ENCODE assay signal across 13 cellular contexts in genomic region chr7:74372511-74373111, GRCh38.
DNase-seq lines count a peak whose midpoint lies in the region; ATAC-seq lines count a peak whose summit lies in the region.
"Had no signal": no experiment of that assay in that cellular context is flagged by ENCODE, and none has a peak within 500 bp of the region (broad histone marks: within the 10 kb centered on the region; RNA-seq: fewer than 3 reads in every experiment).

No MANE protein-coding gene starts in this region.

- ATAC-seq in activated naive CD8-positive, alpha-beta T cell treated with anti-CD3 and anti-CD28 coated beads, Interleukin-2, amount 10 ng/mL, durations not matched to agents 7 days and 5 days (ENCODE audit: low read depth), result peak; percentile 42
- peak; percentile 61 for ATAC-seq in Right ventricle myocardium superior (ENCODE audit: poor library complexity)
- ATAC-seq in GM18909 (IDR thresholded peaks at IDR 0.05; ENCODE audit: poor library complexity, unreplicated experiment), result no peak
- no peak for ATAC-seq in HG03139 (IDR thresholded peaks at IDR 0.05; ENCODE audit: unreplicated experiment)
- ATAC-seq: activated naive CD8-positive, alpha-beta T cell treated with anti-CD3 and anti-CD28 coated beads, Interleukin-2, amount 50 U/mL, for 24 hours; esophagus mucosa had no signal

- H3K9me3 ChIP-seq in mucosa of rectum (ENCODE audit: control insufficient read depth in 2 of 2, low read length in 2 of 2), result no peaks in the 10 kb centered on the region
- H3K9me3 ChIP-seq: pancreas, SJCRH30 had no signal

- H3K4me3 Mint-ChIP-seq in activated naive CD8-positive, alpha-beta T cell treated with anti-CD3 and anti-CD28 coated beads, Interleukin-2, amount 10 ng/mL, durations not matched to agents 7 days and 5 days, result no peak overlapping the region
- H3K4me3 Mint-ChIP-seq in activated naive CD8-positive, alpha-beta T cell treated with anti-CD3 and anti-CD28 coated beads for 36 hours, result no peak overlapping the region
- H3K4me3 Mint-ChIP-seq: activated naive CD8-positive, alpha-beta T cell treated with anti-CD3 and anti-CD28 coated beads, Interleukin-2, amount 50 U/mL, for 24 hours had no signal

- no peak overlapping the region for H3K9ac ChIP-seq in mucosa of rectum (ENCODE audit: low read depth in 1 of 2, low read length in 2 of 2)

- H3K36me3 Mint-ChIP-seq in activated naive CD8-positive, alpha-beta T cell treated with anti-CD3 and anti-CD28 coated beads, Interleukin-2, amount 10 ng/mL, durations not matched to agents 7 days and 5 days, result no peaks in the 10 kb centered on the region
- no peaks in the 10 kb centered on the region for H3K36me3 Mint-ChIP-seq in activated naive CD8-positive, alpha-beta T cell treated with anti-CD3 and anti-CD28 coated beads for 36 hours

- H3K4me3 ChIP-seq in mucosa of rectum (ENCODE audit: low read length in 2 of 2) (no peak overlapping the region), urinary bladder (ENCODE audit: low read depth, low read length) (no peak overlapping the region)
- H3K4me3 ChIP-seq: pancreas, SJCRH30 had no signal

- DNase-seq in activated naive CD8-positive, alpha-beta T cell treated with anti-CD3 and anti-CD28 coated beads, Interleukin-2, amount 10 ng/mL, durations not matched to agents 7 days and 5 days, result no peak
- DNase-seq in activated naive CD8-positive, alpha-beta T cell treated with anti-CD3 and anti-CD28 coated beads for 36 hours, result no peak
- DNase-seq in Right ventricle myocardium superior (peak; percentile 70), NCI-H1436 (lab: John Stamatoyannopoulos, UW) (no peak)
- DNase-seq: activated CD4-positive, alpha-beta T cell treated with anti-CD3 and anti-CD28 coated beads, Interleukin-2, amount 50 U/mL, for 1 hour; activated naive CD8-positive, alpha-beta T cell treated with anti-CD3 and anti-CD28 coated beads, Interleukin-2, amount 50 U/mL, for 24 hours had no signal

- POLR2A ChIA-PET in activated naive CD8-positive, alpha-beta T cell treated with anti-CD3 and anti-CD28 coated beads, Interleukin-2, amount 10 ng/mL, durations not matched to agents 7 days and 5 days (lab: Charles Lee), result interaction anchor here (0.5 kb wide), 1 partner anchor 241 kb away, joined by 7 read pairs; no protein-coding TSS in a partner anchor

- peaks cover 5 to 11% of the 10 kb centered on the region in 2 donors for H3K4me1 ChIP-seq in mucosa of rectum (ENCODE audit: control insufficient read depth in 2 of 2, insufficient read depth in 2 of 2, low read length in 2 of 2)
- no peaks in the 10 kb centered on the region for H3K4me1 ChIP-seq in urinary bladder (ENCODE audit: insufficient read depth)
- H3K4me1 ChIP-seq: SJCRH30 had no signal

- no peaks in the 10 kb centered on the region for H3K9me3 Mint-ChIP-seq in activated naive CD8-positive, alpha-beta T cell treated with anti-CD3 and anti-CD28 coated beads, Interleukin-2, amount 10 ng/mL, durations not matched to agents 7 days and 5 days
- no peaks in the 10 kb centered on the region for H3K9me3 Mint-ChIP-seq in activated naive CD8-positive, alpha-beta T cell treated with anti-CD3 and anti-CD28 coated beads for 36 hours
- H3K9me3 Mint-ChIP-seq: activated naive CD8-positive, alpha-beta T cell treated with anti-CD3 and anti-CD28 coated beads, Interleukin-2, amount 50 U/mL, for 24 hours had no signal

- H3K27ac ChIP-seq in mucosa of rectum (ENCODE audit: low read depth in 2 of 2, low read length in 2 of 2), result peak overlapping the region; percentile 39 to 63
- H3K27ac ChIP-seq in urinary bladder (ENCODE audit: low read depth), result peak overlapping the region; percentile 65
- H3K27ac ChIP-seq: pancreas, SJCRH30 had no signal

- no peaks in the 10 kb centered on the region for H3K27me3 ChIP-seq in mucosa of rectum (ENCODE audit: control insufficient read depth in 2 of 2, insufficient read depth in 2 of 2, low read length in 2 of 2)
- H3K27me3 ChIP-seq: pancreas, SJCRH30 had no signal

- no peak overlapping the region for H3K27ac Mint-ChIP-seq in activated naive CD8-positive, alpha-beta T cell treated with anti-CD3 and anti-CD28 coated beads, Interleukin-2, amount 10 ng/mL, durations not matched to agents 7 days and 5 days
- H3K27ac Mint-ChIP-seq in activated naive CD8-positive, alpha-beta T cell treated with anti-CD3 and anti-CD28 coated beads for 36 hours, result no peak overlapping the region
- H3K27ac Mint-ChIP-seq: activated naive CD8-positive, alpha-beta T cell treated with anti-CD3 and anti-CD28 coated beads, Interleukin-2, amount 50 U/mL, for 24 hours had no signal

- intact Hi-C loops in Right ventricle myocardium superior (cut with DNase I), result no loop called here

- peaks cover 8% of the 10 kb centered on the region for H3K4me1 Mint-ChIP-seq in activated naive CD8-positive, alpha-beta T cell treated with anti-CD3 and anti-CD28 coated beads, Interleukin-2, amount 10 ng/mL, durations not matched to agents 7 days and 5 days
- H3K4me1 Mint-ChIP-seq in activated naive CD8-positive, alpha-beta T cell treated with anti-CD3 and anti-CD28 coated beads for 36 hours, result peaks cover 4% of the 10 kb centered on the region
- H3K4me1 Mint-ChIP-seq: activated naive CD8-positive, alpha-beta T cell treated with anti-CD3 and anti-CD28 coated beads, Interleukin-2, amount 50 U/mL, for 24 hours had no signal

- 12% methylated on average over 28 of the region's 28 CpGs for WGBS in urinary bladder

- peaks cover 2% of the 10 kb centered on the region for H3K27me3 Mint-ChIP-seq in activated naive CD8-positive, alpha-beta T cell treated with anti-CD3 and anti-CD28 coated beads, Interleukin-2, amount 10 ng/mL, durations not matched to agents 7 days and 5 days
- no peaks in the 10 kb centered on the region for H3K27me3 Mint-ChIP-seq in activated naive CD8-positive, alpha-beta T cell treated with anti-CD3 and anti-CD28 coated beads for 36 hours
- H3K27me3 Mint-ChIP-seq: activated naive CD8-positive, alpha-beta T cell treated with anti-CD3 and anti-CD28 coated beads, Interleukin-2, amount 50 U/mL, for 24 hours had no signal

- peaks cover 15 to 19% of the 10 kb centered on the region in 2 donors for H3K36me3 ChIP-seq in mucosa of rectum (ENCODE audit: control insufficient read depth in 2 of 2, insufficient read depth in 2 of 2, low read length in 2 of 2)
- no peaks in the 10 kb centered on the region for H3K36me3 ChIP-seq in urinary bladder (ENCODE audit: insufficient read depth)

Comparison
In these comparisons a context has a peak if more than half of its experiments do, and no peak if none do; other contexts are left out.
1. ATAC-seq: peak in activated naive CD8-positive, alpha-beta T cell treated with anti-CD3 and anti-CD28 coated beads, Interleukin-2, amount 10 ng/mL, durations not matched to agents 7 days and 5 days (single experiment) and Right ventricle myocardium superior (single experiment); none in GM18909 (single experiment) and HG03139 (single experiment).